In genomic region chr19:19504754-19505668, GRCh38 we compare ENCODE assay signal across 16 cellular contexts. TPM values are rescaled to one million over a fixed set of nuclear protein-coding genes. Genes with fewer than 3 reads are reported as not detected.
A peak's percentile ranks its signal among the peaks of the same experiment; 100 is the strongest.
DNase-seq lines count a peak whose midpoint lies in the region; FAIRE-seq and TF ChIP-seq lines count a peak whose summit lies in the region.
"Had no signal": no experiment of that assay in that cellular context is flagged by ENCODE, and none has a peak within 500 bp of the region (broad histone marks: within the 10 kb centered on the region; RNA-seq: fewer than 3 reads in every experiment).

No MANE protein-coding gene starts in this region.

- CTCF ChIA-PET in activated naive CD4-positive, alpha-beta T cell treated with anti-CD3 and anti-CD28 coated beads for 36 hours (lab: Charles Lee) = interaction anchor here (0.6 kb wide), 1 partner anchor 177 kb away, joined by 3 read pairs; no protein-coding TSS in a partner anchor

- no peak overlapping the region for H3K27ac ChIP-seq in kidney (ENCODE audit: low read depth in 2 of 2, low read length in 2 of 2)
- H3K27ac ChIP-seq: BLaER1 had no signal

- no peak for FAIRE-seq in kidney (lab: Jason Lieb, UNC)
- FAIRE-seq: GM12892 had no signal

- intact Hi-C loops in activated naive CD4-positive, alpha-beta T cell treated with anti-CD3 and anti-CD28 coated beads for 36 hours (cut with micrococcal nuclease) = no loop called here
- intact Hi-C loops in kidney (cut with DNase I) = no loop called here

- H3K9me3 Mint-ChIP-seq in activated naive CD4-positive, alpha-beta T cell treated with anti-CD3 and anti-CD28 coated beads for 36 hours = no peaks in the 10 kb centered on the region
- H3K9me3 Mint-ChIP-seq: CD8-positive, alpha-beta memory T cell; GM23338 had no signal

- H3K36me3 ChIP-seq in kidney (ENCODE audit: control insufficient read depth in 1 of 2, insufficient read depth in 2 of 2, low read length in 2 of 2) = peaks cover 16 to 29% of the 10 kb centered on the region in 2 donors

- no peaks in the 10 kb centered on the region for H3K4me1 ChIP-seq in kidney (ENCODE audit: control insufficient read depth in 1 of 2, insufficient read depth in 1 of 2, low read depth in 1 of 2, low read length in 2 of 2)
- H3K4me1 ChIP-seq: BLaER1, Caco-2 had no signal

- no peaks in the 10 kb centered on the region for H3K27me3 Mint-ChIP-seq in activated naive CD4-positive, alpha-beta T cell treated with anti-CD3 and anti-CD28 coated beads for 36 hours (ENCODE audit: low read depth)

- H3K4me3 Mint-ChIP-seq in activated naive CD4-positive, alpha-beta T cell treated with anti-CD3 and anti-CD28 coated beads for 36 hours = no peak overlapping the region
- H3K4me3 Mint-ChIP-seq: GM23338 had no signal

- no peak for TF ChIP-seq CTCF in kidney (IDR thresholded peaks at IDR 0.05; ENCODE audit: borderline replicate concordance, extremely low read depth, insufficient read depth)

- no peaks in the 10 kb centered on the region for H3K9me3 ChIP-seq in kidney (ENCODE audit: control insufficient read depth in 1 of 2, low read length in 2 of 2)
- H3K9me3 ChIP-seq: BLaER1, Caco-2 had no signal

- no peak overlapping the region for H3K4me3 ChIP-seq in kidney (ENCODE audit: low read length in 2 of 2)
- H3K4me3 ChIP-seq: BLaER1, GM23338 had no signal

- H3K4me1 Mint-ChIP-seq in activated naive CD4-positive, alpha-beta T cell treated with anti-CD3 and anti-CD28 coated beads for 36 hours (ENCODE audit: low read depth) = no peaks in the 10 kb centered on the region
- H3K4me1 Mint-ChIP-seq: CD8-positive, alpha-beta memory T cell had no signal

- no peak overlapping the region for H3K9ac ChIP-seq in kidney (ENCODE audit: low read length in 2 of 2)
- H3K9ac ChIP-seq: BLaER1 had no signal

- no peak for DNase-seq in activated naive CD4-positive, alpha-beta T cell treated with anti-CD3 and anti-CD28 coated beads for 36 hours
- no peak for DNase-seq in activated naive CD4-positive, alpha-beta T cell (lab: John Stamatoyannopoulos, UW)
- DNase-seq in kidney = peak; percentile 69
- no peak for DNase-seq in cerebellum (ENCODE audit: low spot score)
- DNase-seq in dermis blood vessel endothelial cell = no peak
- DNase-seq: 8988T, AML-193, Caco-2, DND-41, GDM1, H7 had no signal

- peak overlapping the region; percentile 30 for H3K27ac Mint-ChIP-seq in activated naive CD4-positive, alpha-beta T cell treated with anti-CD3 and anti-CD28 coated beads for 36 hours
- H3K27ac Mint-ChIP-seq: GM23338 had no signal

- peaks cover 19% of the 10 kb centered on the region for H3K36me3 Mint-ChIP-seq in activated naive CD4-positive, alpha-beta T cell treated with anti-CD3 and anti-CD28 coated beads for 36 hours (ENCODE audit: low read depth)

RNA-seq across cellular contexts. Expression of gene TSSK6, which starts 10.3 kb away (rescaled TPM):
- 1 to 10 TPM; 4.5 TPM for total RNA-seq in activated naive CD4-positive, alpha-beta T cell treated with anti-CD3 and anti-CD28 coated beads for 36 hours
- total RNA-seq in kidney (3.7 TPM), cerebellum (1.2 TPM), dermis blood vessel endothelial cell (0.68 and 1.4 TPM in 2 replicates)
- polyA plus RNA-seq in kidney (ENCODE audit: insufficient read depth, low read depth, low replicate concordance) = 1.4 TPM

RNA-seq across cellular contexts. Expression of gene NDUFA13, which starts 11.0 kb away (rescaled TPM):
- total RNA-seq in activated naive CD4-positive, alpha-beta T cell treated with anti-CD3 and anti-CD28 coated beads for 36 hours = 100 to 1,000 TPM; 351 to 376 TPM
- total RNA-seq in kidney (328 TPM), cerebellum (70.6 TPM), dermis blood vessel endothelial cell (95.3 and 191 TPM in 2 replicates)
- polyA plus RNA-seq in kidney (ENCODE audit: insufficient read depth, low read depth, low replicate concordance) = 627 TPM

RNA-seq across cellular contexts. Expression of gene YJEFN3, which starts 23.7 kb away (rescaled TPM):
- total RNA-seq in activated naive CD4-positive, alpha-beta T cell treated with anti-CD3 and anti-CD28 coated beads for 36 hours = 1 to 10 TPM; 6.5 to 7.2 TPM
- 3.7 TPM for total RNA-seq in kidney
- 3.1 TPM for polyA plus RNA-seq in kidney (ENCODE audit: insufficient read depth, low read depth, low replicate concordance)
- total RNA-seq in cerebellum = 2.8 TPM
- 0.14 and 0.17 TPM in 2 replicates for total RNA-seq in dermis blood vessel endothelial cell
- polyA plus RNA-seq: CD8-positive, alpha-beta memory T cell had no signal

RNA-seq across cellular contexts. Expression of gene CILP2, which starts 33.1 kb away (rescaled TPM):
- under 1 TPM; 0.14 to 0.22 TPM for total RNA-seq in activated naive CD4-positive, alpha-beta T cell treated with anti-CD3 and anti-CD28 coated beads for 36 hours
- total RNA-seq in kidney = 0.41 TPM
- not detected for polyA plus RNA-seq in kidney (ENCODE audit: insufficient read depth, low read depth, low replicate concordance)
- total RNA-seq in cerebellum = 0.64 TPM
- total RNA-seq in dermis blood vessel endothelial cell = 0.17 TPM in 1 of 2 replicates, not detected in the other
- total RNA-seq: HT-29 had no signal
